ENCODE assay signal across 1 cellular context in the genomic region with DNA sequence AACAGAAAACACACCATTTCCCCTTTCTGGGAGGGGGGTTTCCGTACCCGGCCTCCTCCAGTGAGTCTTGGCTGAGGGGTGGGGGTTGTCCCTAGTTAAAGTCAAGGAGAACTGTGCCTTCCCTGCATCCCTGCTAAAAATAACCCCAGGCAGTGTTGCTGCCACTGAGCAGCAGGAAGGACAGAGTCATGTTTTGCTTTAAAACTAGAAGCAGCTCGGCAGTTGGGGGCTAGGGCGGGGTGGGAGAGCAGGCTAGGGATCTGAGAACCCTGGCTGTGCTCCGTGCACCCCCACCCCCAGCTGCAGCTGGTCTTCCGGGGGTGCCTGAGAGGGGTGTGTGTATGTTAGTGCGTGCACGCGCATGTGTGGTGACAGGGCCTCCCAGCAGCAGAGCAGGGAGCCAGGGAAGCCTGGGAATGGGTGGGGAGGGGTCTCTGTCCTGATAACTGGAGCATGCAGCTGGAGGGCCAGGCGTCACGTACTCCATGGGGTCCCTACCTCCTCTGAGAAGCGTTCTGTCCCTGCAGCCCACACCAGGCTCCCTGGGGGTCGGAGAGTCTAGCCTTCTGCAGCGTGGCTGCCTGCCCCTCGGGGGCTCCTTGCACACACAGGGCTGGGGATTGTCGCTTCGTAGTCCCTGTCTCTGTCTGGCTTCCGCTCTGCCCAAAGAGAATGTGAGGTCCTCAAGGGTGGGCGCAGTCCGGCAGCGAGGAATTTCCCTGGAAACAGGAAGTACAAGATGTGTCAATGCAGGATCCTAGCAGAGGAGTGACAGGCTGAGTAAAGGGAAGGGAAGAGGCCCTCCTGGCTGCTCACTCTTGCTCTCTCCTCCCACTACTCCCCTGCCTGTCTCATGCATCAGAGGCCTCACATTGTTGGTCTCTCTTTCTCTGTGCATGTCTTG.
TF ChIP-seq lines count a peak whose summit lies in the region.

No MANE protein-coding gene starts in this region.

TF ChIP-seq in K562, 482 proteins besides CTCF, POLR2A, EP300 and RAD21 (continued from another document):
- TF ChIP-seq, protein P1, sequence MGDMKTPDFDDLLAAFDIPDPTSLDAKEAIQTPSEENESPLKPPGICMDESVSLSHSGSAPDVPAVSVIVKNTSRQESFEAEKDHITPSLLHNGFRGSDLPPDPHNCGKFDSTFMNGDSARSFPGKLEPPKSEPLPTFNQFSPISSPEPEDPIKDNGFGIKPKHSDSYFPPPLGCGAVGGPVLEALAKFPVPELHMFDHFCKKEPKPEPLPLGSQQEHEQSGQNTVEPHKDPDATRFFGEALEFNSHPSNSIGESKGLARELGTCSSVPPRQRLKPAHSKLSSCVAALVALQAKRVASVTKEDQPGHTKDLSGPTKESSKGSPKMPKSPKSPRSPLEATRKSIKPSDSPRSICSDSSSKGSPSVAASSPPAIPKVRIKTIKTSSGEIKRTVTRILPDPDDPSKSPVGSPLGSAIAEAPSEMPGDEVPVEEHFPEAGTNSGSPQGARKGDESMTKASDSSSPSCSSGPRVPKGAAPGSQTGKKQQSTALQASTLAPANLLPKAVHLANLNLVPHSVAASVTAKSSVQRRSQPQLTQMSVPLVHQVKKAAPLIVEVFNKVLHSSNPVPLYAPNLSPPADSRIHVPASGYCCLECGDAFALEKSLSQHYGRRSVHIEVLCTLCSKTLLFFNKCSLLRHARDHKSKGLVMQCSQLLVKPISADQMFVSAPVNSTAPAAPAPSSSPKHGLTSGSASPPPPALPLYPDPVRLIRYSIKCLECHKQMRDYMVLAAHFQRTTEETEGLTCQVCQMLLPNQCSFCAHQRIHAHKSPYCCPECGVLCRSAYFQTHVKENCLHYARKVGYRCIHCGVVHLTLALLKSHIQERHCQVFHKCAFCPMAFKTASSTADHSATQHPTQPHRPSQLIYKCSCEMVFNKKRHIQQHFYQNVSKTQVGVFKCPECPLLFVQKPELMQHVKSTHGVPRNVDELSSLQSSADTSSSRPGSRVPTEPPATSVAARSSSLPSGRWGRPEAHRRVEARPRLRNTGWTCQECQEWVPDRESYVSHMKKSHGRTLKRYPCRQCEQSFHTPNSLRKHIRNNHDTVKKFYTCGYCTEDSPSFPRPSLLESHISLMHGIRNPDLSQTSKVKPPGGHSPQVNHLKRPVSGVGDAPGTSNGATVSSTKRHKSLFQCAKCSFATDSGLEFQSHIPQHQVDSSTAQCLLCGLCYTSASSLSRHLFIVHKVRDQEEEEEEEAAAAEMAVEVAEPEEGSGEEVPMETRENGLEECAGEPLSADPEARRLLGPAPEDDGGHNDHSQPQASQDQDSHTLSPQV (IDR thresholded peaks at IDR 0.05): 0 out of 2 replicates have a peak, but pooled peaks have one; percentile 31
- TF ChIP-seq FOXM1 (IDR thresholded peaks at IDR 0.05; ENCODE audit: low read depth) (no peak), FOXM1 (CRISPR knock-in tag; IDR thresholded peaks at IDR 0.05; ENCODE audit: low read depth) (no peak)
TF ChIP-seq in K562: peak in this region for 23.
